In the genomic region with DNA sequence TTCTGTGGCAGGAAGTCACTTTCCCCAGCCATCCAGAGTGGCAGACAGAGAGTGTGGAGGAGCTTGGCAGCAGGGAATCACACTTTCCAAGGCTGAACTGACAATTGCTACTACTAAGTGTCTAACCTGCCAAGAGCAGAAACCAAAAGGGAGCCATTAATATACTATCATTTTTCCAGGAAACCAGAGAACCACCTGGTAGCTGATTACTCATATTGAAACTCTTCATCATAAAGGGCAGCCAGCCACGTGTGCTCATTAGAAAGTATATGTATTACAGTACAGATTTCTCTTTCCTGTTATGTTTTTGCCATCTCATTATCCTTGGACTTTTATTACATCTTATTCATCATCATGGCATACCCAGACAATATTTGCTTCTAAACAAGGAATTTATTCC, we compare ENCODE assay signal across 17 cellular contexts.
A peak's percentile ranks its signal among the peaks of the same experiment; 100 is the strongest.
DNase-seq lines count a peak whose midpoint lies in the region; ATAC-seq and FAIRE-seq lines count a peak whose summit lies in the region.
"Had no signal": no experiment of that assay in that cellular context is flagged by ENCODE, and none has a peak within 500 bp of the region (broad histone marks: within the 10 kb centered on the region; RNA-seq: fewer than 3 reads in every experiment).

No MANE protein-coding gene starts in this region.

- H3K36me3 ChIP-seq in small intestine (ENCODE audit: control insufficient read depth in 2 of 2, insufficient read depth in 2 of 2, low read length in 2 of 2) = no peaks in the 10 kb centered on the region
- H3K36me3 ChIP-seq: HAP-1, tibial artery had no signal

- no peak overlapping the region for H3K4me3 ChIP-seq in small intestine (ENCODE audit: low read depth in 1 of 2, low read length in 2 of 2)
- H3K4me3 ChIP-seq: A549, HAP-1, skin epidermis, tibial artery had no signal

- H3K4me1 Mint-ChIP-seq in activated CD4-positive, alpha-beta memory T cell treated with anti-CD3 and anti-CD28 coated beads for 36 hours (ENCODE audit: low read depth) = no peaks in the 10 kb centered on the region
- H3K4me1 Mint-ChIP-seq: neural crest cell had no signal

- WGBS in small intestine, 3 donors = 5 to 40% (median 25%) methylated on average over 1 of the region's 1 CpG

- POLR2A ChIA-PET in activated CD4-positive, alpha-beta memory T cell treated with anti-CD3 and anti-CD28 coated beads for 36 hours (lab: Charles Lee) = no interaction called here

- FAIRE-seq in small intestine (lab: Jason Lieb, UNC) = no peak
- FAIRE-seq: A549, D721Med had no signal

- peaks cover 0 to 9% of the 10 kb centered on the region in 2 donors for H3K9me3 Mint-ChIP-seq in activated naive CD4-positive, alpha-beta T cell treated with anti-CD3 and anti-CD28 coated beads, Interleukin-2, amount 50 U/mL, for 72 hours
- no peaks in the 10 kb centered on the region for H3K9me3 Mint-ChIP-seq in activated CD4-positive, alpha-beta memory T cell treated with anti-CD3 and anti-CD28 coated beads for 36 hours
- H3K9me3 Mint-ChIP-seq: activated T-cell treated with anti-CD3 and anti-CD28 coated beads, Interleukin-2, amount 50 U/mL, for 4 hours; neural crest cell had no signal

- no peak for DNase-seq in activated naive CD4-positive, alpha-beta T cell treated with anti-CD3 and anti-CD28 coated beads, Interleukin-2, amount 50 U/mL, for 72 hours (ENCODE audit: low spot score in 2 of 2)
- no peak for DNase-seq in activated naive CD4-positive, alpha-beta T cell treated with Interleukin-2 at 50 U/mL for 16 hours
- DNase-seq in small intestine = no peak
- no peak for DNase-seq in activated T-cell treated with anti-CD3 and anti-CD28 coated beads, Interleukin-2, amount 50 U/mL, for 1 hour
- DNase-seq in NCI-H2227 (lab: John Stamatoyannopoulos, UW; ENCODE audit: unreplicated experiment) = no peak
- DNase-seq in activated CD4-positive, alpha-beta memory T cell treated with anti-CD3 and anti-CD28 coated beads for 36 hours = no peak
- DNase-seq: activated T-cell treated with anti-CD3 and anti-CD28 coated beads, Interleukin-2, amount 50 U/mL, for 4 hours; left ventricle myocardium superior; NCI-H146; tibial artery had no signal

- no peaks in the 10 kb centered on the region for H3K27me3 ChIP-seq in small intestine (ENCODE audit: control insufficient read depth in 2 of 2, insufficient read depth in 2 of 2, low read length in 2 of 2)
- H3K27me3 ChIP-seq: tibial artery had no signal

- intact Hi-C loops in activated CD4-positive, alpha-beta memory T cell treated with anti-CD3 and anti-CD28 coated beads for 36 hours (cut with micrococcal nuclease) = no loop called here

- CTCF ChIA-PET in activated CD4-positive, alpha-beta memory T cell treated with anti-CD3 and anti-CD28 coated beads for 36 hours (lab: Charles Lee) = no interaction called here

- no peaks in the 10 kb centered on the region for H3K4me1 ChIP-seq in small intestine (ENCODE audit: control insufficient read depth in 2 of 2, insufficient read depth in 1 of 2, low read depth in 1 of 2, low read length in 1 of 2)
- H3K4me1 ChIP-seq: A549, HAP-1, tibial artery had no signal

- H3K27ac ChIP-seq in small intestine (ENCODE audit: low read depth in 1 of 2, low read length in 1 of 2) = no peak overlapping the region
- H3K27ac ChIP-seq: A549, skin epidermis, tibial artery had no signal

- H3K9me3 ChIP-seq in small intestine (ENCODE audit: control insufficient read depth, low read depth) = no peaks in the 10 kb centered on the region
- H3K9me3 ChIP-seq: A549, HAP-1, tibial artery had no signal

- H3K36me3 Mint-ChIP-seq in activated naive CD4-positive, alpha-beta T cell treated with anti-CD3 and anti-CD28 coated beads, Interleukin-2, amount 50 U/mL, for 72 hours = no peaks in the 10 kb centered on the region
- H3K36me3 Mint-ChIP-seq in activated CD4-positive, alpha-beta memory T cell treated with anti-CD3 and anti-CD28 coated beads for 36 hours = no peaks in the 10 kb centered on the region

- H3K4me3 Mint-ChIP-seq in activated CD4-positive, alpha-beta memory T cell treated with anti-CD3 and anti-CD28 coated beads for 36 hours = no peak overlapping the region
- H3K4me3 Mint-ChIP-seq: activated T-cell treated with anti-CD3 and anti-CD28 coated beads, Interleukin-2, amount 50 U/mL, for 4 hours; neural crest cell had no signal

- ATAC-seq in activated naive CD4-positive, alpha-beta T cell treated with anti-CD3 and anti-CD28 coated beads, Interleukin-2, amount 50 U/mL, for 72 hours = peak; percentile 71 to 84
- ATAC-seq in HG02623 (IDR thresholded peaks at IDR 0.05; ENCODE audit: unreplicated experiment) (peak; percentile 72), HG03354 (IDR thresholded peaks at IDR 0.05; ENCODE audit: poor library complexity, severe bottlenecking, unreplicated experiment) (peak; percentile 85)
- ATAC-seq: A549, left ventricle myocardium superior had no signal

- no peak overlapping the region for H3K27ac Mint-ChIP-seq in activated naive CD4-positive, alpha-beta T cell treated with anti-CD3 and anti-CD28 coated beads, Interleukin-2, amount 50 U/mL, for 72 hours
- no peak overlapping the region for H3K27ac Mint-ChIP-seq in activated CD4-positive, alpha-beta memory T cell treated with anti-CD3 and anti-CD28 coated beads for 36 hours

- no peaks in the 10 kb centered on the region for H3K27me3 Mint-ChIP-seq in activated CD4-positive, alpha-beta memory T cell treated with anti-CD3 and anti-CD28 coated beads for 36 hours
